In genomic region chr7:44018857-44019807, GRCh38 we compare ENCODE assay signal across 8 cellular contexts. TPM values are rescaled to one million over a fixed set of nuclear protein-coding genes. Genes with fewer than 3 reads are reported as not detected.
DNase-seq lines count a peak whose midpoint lies in the region; ATAC-seq and TF ChIP-seq lines count a peak whose summit lies in the region.
"Not testable (repeated sequence)": the region's sequence is repeated elsewhere in the genome, so short reads cannot be mapped to it uniquely, and the experiment has no call there.

No MANE protein-coding gene starts in this region.

- WGBS in tibial nerve, 2 donors = 1 to 9% methylated on average over 21 to 28 of the region's 63 CpGs

- DNase-seq in NCI-H1105 (lab: John Stamatoyannopoulos, UW) (peak; percentile 92), SKM-1 treated with dmso at 0.1 percent for 144 hours (lab: John Stamatoyannopoulos, UW; ENCODE audit: unreplicated experiment) (peak; percentile 88), Right ventricle myocardium superior (peak; percentile 99), tibial nerve (ENCODE audit: low spot score in 2 of 2) (peak; percentile 93 to 94)
- DNase-seq in activated naive CD8-positive, alpha-beta T cell treated with anti-CD3 and anti-CD28 coated beads, Interleukin-2, amount 10 ng/mL, durations not matched to agents 7 days and 5 days = peak; percentile 98

- TF ChIP-seq CTCF in GM12875 (IDR thresholded peaks at IDR 0.05; ENCODE audit: borderline replicate concordance, insufficient read depth, low read depth, low read length) (peak; percentile 69), parathyroid adenoma (IDR thresholded peaks at IDR 0.05) (peak; percentile 68), tibial nerve (IDR thresholded peaks at IDR 0.05) (peak; percentile 63 to 84 (median 70))

- peak; percentile 80 to 82 for TF ChIP-seq EP300 in tibial nerve (IDR thresholded peaks at IDR 0.05)

- H3K9me3 ChIP-seq in parathyroid adenoma (ENCODE audit: control insufficient read depth, low read length); tibial nerve: not testable (repeated sequence)

- peak overlapping the region; percentile 88 for H3K4me3 Mint-ChIP-seq in activated naive CD8-positive, alpha-beta T cell treated with anti-CD3 and anti-CD28 coated beads, Interleukin-2, amount 10 ng/mL, durations not matched to agents 7 days and 5 days

- H3K36me3 Mint-ChIP-seq in activated naive CD8-positive, alpha-beta T cell treated with anti-CD3 and anti-CD28 coated beads, Interleukin-2, amount 10 ng/mL, durations not matched to agents 7 days and 5 days = not testable (repeated sequence)

- not testable (repeated sequence) for H3K4me1 Mint-ChIP-seq in activated naive CD8-positive, alpha-beta T cell treated with anti-CD3 and anti-CD28 coated beads, Interleukin-2, amount 10 ng/mL, durations not matched to agents 7 days and 5 days

- POLR2A ChIA-PET in activated naive CD8-positive, alpha-beta T cell treated with anti-CD3 and anti-CD28 coated beads, Interleukin-2, amount 10 ng/mL, durations not matched to agents 7 days and 5 days (lab: Charles Lee) = interaction anchor here (0.7 to 1.4 kb wide), 2 partner anchors 25 to 115 kb away, joined by 3 to 7 read pairs; partner anchors contain the start of gene DBNL

- H3K4me1 ChIP-seq in parathyroid adenoma = not testable (repeated sequence)
- H3K4me1 ChIP-seq in tibial nerve = peaks cover 0 to 24% (median 0%) of the 10 kb centered on the region in 4 donors

- H3K4me3 ChIP-seq in GM12875 (ENCODE audit: low read depth, low read length) (peak overlapping the region; percentile 80), parathyroid adenoma (ENCODE audit: low read depth, low read length) (peak overlapping the region; percentile 74), tibial nerve (peak overlapping the region; percentile 68 to 90 (median 76))

- H3K27me3 Mint-ChIP-seq in activated naive CD8-positive, alpha-beta T cell treated with anti-CD3 and anti-CD28 coated beads, Interleukin-2, amount 10 ng/mL, durations not matched to agents 7 days and 5 days = not testable (repeated sequence)

- not testable (repeated sequence) for H3K36me3 ChIP-seq in parathyroid adenoma (ENCODE audit: control insufficient read depth, insufficient read depth, low read length)
- H3K36me3 ChIP-seq in tibial nerve = peaks cover 0 to 17% (median 0%) of the 10 kb centered on the region in 3 donors

- H2AFZ ChIP-seq in parathyroid adenoma = peak overlapping the region; percentile 72

- not testable (repeated sequence) for H3K9me3 Mint-ChIP-seq in activated naive CD8-positive, alpha-beta T cell treated with anti-CD3 and anti-CD28 coated beads, Interleukin-2, amount 10 ng/mL, durations not matched to agents 7 days and 5 days

- not testable (repeated sequence) for H3K79me2 ChIP-seq in parathyroid adenoma

- peak overlapping the region; percentile 83 for H3K27ac Mint-ChIP-seq in activated naive CD8-positive, alpha-beta T cell treated with anti-CD3 and anti-CD28 coated beads, Interleukin-2, amount 10 ng/mL, durations not matched to agents 7 days and 5 days

- intact Hi-C loops in Right ventricle myocardium superior (cut with DNase I) = not testable (repeated sequence)

- peak in 1 of 2 donors; percentile 64 for TF ChIP-seq POLR2A in tibial nerve (IDR thresholded peaks at IDR 0.05)

- H3K27me3 ChIP-seq in parathyroid adenoma (ENCODE audit: control insufficient read depth, insufficient read depth, low read length); tibial nerve: not testable (repeated sequence)

- H3K27ac ChIP-seq in parathyroid adenoma = peak overlapping the region; percentile 64
- peak overlapping the region; percentile 76 to 87 (median 82) for H3K27ac ChIP-seq in tibial nerve

- peak overlapping the region; percentile 4 for H3K9ac ChIP-seq in parathyroid adenoma

- H3K4me2 ChIP-seq in parathyroid adenoma (ENCODE audit: low read length) = peak overlapping the region; percentile 62

- ATAC-seq in HG02759 (IDR thresholded peaks at IDR 0.05; ENCODE audit: unreplicated experiment) (peak; percentile 97), Right ventricle myocardium superior (ENCODE audit: poor library complexity) (peak; percentile 98)
- peak; percentile 97 for ATAC-seq in activated naive CD8-positive, alpha-beta T cell treated with anti-CD3 and anti-CD28 coated beads, Interleukin-2, amount 10 ng/mL, durations not matched to agents 7 days and 5 days (ENCODE audit: low read depth)

RNA-seq across cellular contexts. Expression of gene SPDYE1, which starts 21.4 kb away (rescaled TPM):
- total RNA-seq in activated naive CD8-positive, alpha-beta T cell treated with anti-CD3 and anti-CD28 coated beads, Interleukin-2, amount 10 ng/mL, durations not matched to agents 7 days and 5 days = under 1 TPM in 1 of 2 experiments, not detected in 1; 0.11 TPM
- total RNA-seq in Right ventricle myocardium superior = not detected
- not detected for total RNA-seq in tibial nerve

RNA-seq across cellular contexts. Expression of gene DBNL, which starts 25.4 kb away (rescaled TPM):
- 100 to 1,000 TPM; 152 to 157 TPM for total RNA-seq in activated naive CD8-positive, alpha-beta T cell treated with anti-CD3 and anti-CD28 coated beads, Interleukin-2, amount 10 ng/mL, durations not matched to agents 7 days and 5 days
- 28.0 TPM for total RNA-seq in Right ventricle myocardium superior
- total RNA-seq in tibial nerve = 100 to 1,000 TPM; 113 to 139 (median 126) TPM

RNA-seq across cellular contexts. Expression of gene PGAM2, which starts 46.2 kb away (rescaled TPM):
- 1 to 10 TPM in 1 of 2 experiments, under 1 TPM in 1; 0.74 to 2.1 TPM for total RNA-seq in activated naive CD8-positive, alpha-beta T cell treated with anti-CD3 and anti-CD28 coated beads, Interleukin-2, amount 10 ng/mL, durations not matched to agents 7 days and 5 days
- total RNA-seq in Right ventricle myocardium superior = 1,131 TPM
- under 1 TPM in 1 of 4 donors, not detected in 3; 0.98 TPM for total RNA-seq in tibial nerve

Comparison
In these comparisons a context has a peak if more than half of its experiments do, and no peak if none do; other contexts are left out.
1. Peak in every context shown above with its lines: DNase-seq, ATAC-seq, H3K4me3 ChIP-seq and H3K27ac ChIP-seq.
2. RNA of gene PGAM2, which starts 46.2 kb away (total RNA-seq): 1,131 TPM in Right ventricle myocardium superior (single experiment); 0.74 to 2.1 TPM in activated naive CD8-positive, alpha-beta T cell treated with anti-CD3 and anti-CD28 coated beads, Interleukin-2, amount 10 ng/mL, durations not matched to agents 7 days and 5 days and 0.98 TPM in tibial nerve; every median in the first group is over 100 times any median in the second.